In genomic region chr16:73230651-73231050, GRCh38 we compare ENCODE assay signal across 27 cellular contexts.
"Had no signal": no experiment of that assay in that cellular context is flagged by ENCODE, and none has a peak within 500 bp of the region (broad histone marks: within the 10 kb centered on the region; RNA-seq: fewer than 3 reads in every experiment).

No MANE protein-coding gene starts in this region.

- H3K36me3 ChIP-seq: gastrocnemius medialis, heart left ventricle, neural progenitor cell, right atrium auricular region, tibial artery, upper lobe of left lung had no signal

- H3K9me3 Mint-ChIP-seq: endodermal cell; memory B cell; nephron; neural progenitor cell; stimulated activated memory B cell treated with anti-CD40 and anti-IgM and Interleukin-4, amounts not matched to agents 10 μg/mL and 1 μg/mL and 100 μg/mL, for 72 hours had no signal

- H3K27ac ChIP-seq: dorsolateral prefrontal cortex, epithelial cell of prostate, gastrocnemius medialis, heart left ventricle, hepatocyte, neural progenitor cell, parathyroid adenoma, right atrium auricular region, testis, tibial artery, upper lobe of left lung had no signal

- FAIRE-seq: colon, kidney, urothelium cell line had no signal

- H3K4me1 ChIP-seq: neural progenitor cell, parathyroid adenoma, upper lobe of left lung had no signal

- H3K4me1 Mint-ChIP-seq: memory B cell; naive thymus-derived CD4-positive, alpha-beta T cell; stimulated activated memory B cell treated with anti-CD40 and anti-IgM and Interleukin-4, amounts not matched to agents 10 μg/mL and 1 μg/mL and 100 μg/mL, for 72 hours had no signal

- H3K9me3 ChIP-seq: gastrocnemius medialis, heart left ventricle, right atrium auricular region, testis, tibial artery, upper lobe of left lung had no signal

- H3K27me3 ChIP-seq: gastrocnemius medialis, heart left ventricle, hepatocyte, neural progenitor cell, right atrium auricular region, testis, tibial artery, upper lobe of left lung had no signal

- H3K27me3 Mint-ChIP-seq: memory B cell; stimulated activated memory B cell treated with anti-CD40 and anti-IgM and Interleukin-4, amounts not matched to agents 10 μg/mL and 1 μg/mL and 100 μg/mL, for 72 hours had no signal

- DNase-seq: dorsolateral prefrontal cortex; effector CD4-positive, alpha-beta T cell; endodermal cell; foreskin fibroblast; gastrocnemius medialis; heart left ventricle; kidney; midbrain; naive thymus-derived CD4-positive, alpha-beta T cell; stimulated activated CD4-positive, alpha-beta T cell treated with anti-CD3 and anti-CD28 coated beads, Interleukin-2, amount 100 ng/mL, for 24 hours; stimulated activated CD4-positive, alpha-beta T cell treated with anti-CD3 and anti-CD28 coated beads, Interleukin-4, amount 100 ng/mL, for 4 hours; stimulated activated naive CD8-positive, alpha-beta T cell treated with anti-CD3 and anti-CD28 coated beads, Interleukin-15, Interleukin-2, amounts not matched to agents 100 U/mL and 50 U/mL, for 24 hours; substantia nigra; testis; tibial artery; upper lobe of left lung had no signal

- H3K4me3 ChIP-seq: gastrocnemius medialis, heart left ventricle, hepatocyte, lung, neural progenitor cell, right atrium auricular region, testis, tibial artery, upper lobe of left lung had no signal

- H3K4me3 Mint-ChIP-seq: endodermal cell; memory B cell; naive thymus-derived CD4-positive, alpha-beta T cell; nephron; neural progenitor cell; stimulated activated memory B cell treated with anti-CD40 and anti-IgM and Interleukin-4, amounts not matched to agents 10 μg/mL and 1 μg/mL and 100 μg/mL, for 72 hours had no signal

- H3K36me3 Mint-ChIP-seq: memory B cell; naive thymus-derived CD4-positive, alpha-beta T cell; neural progenitor cell; stimulated activated memory B cell treated with anti-CD40 and anti-IgM and Interleukin-4, amounts not matched to agents 10 μg/mL and 1 μg/mL and 100 μg/mL, for 72 hours had no signal

- H3K27ac Mint-ChIP-seq: endodermal cell; memory B cell; naive thymus-derived CD4-positive, alpha-beta T cell; nephron; neural progenitor cell; stimulated activated memory B cell treated with anti-CD40 and anti-IgM and Interleukin-4, amounts not matched to agents 10 μg/mL and 1 μg/mL and 100 μg/mL, for 72 hours had no signal
